Comparison of ENCODE assay signal across 21 cellular contexts in genomic region chr7:127946847-127947246, GRCh38.
A peak's percentile ranks its signal among the peaks of the same experiment; 100 is the strongest.
DNase-seq lines count a peak whose midpoint lies in the region; ATAC-seq, FAIRE-seq and TF ChIP-seq lines count a peak whose summit lies in the region.
"Had no signal": no experiment of that assay in that cellular context is flagged by ENCODE, and none has a peak within 500 bp of the region (broad histone marks: within the 10 kb centered on the region; RNA-seq: fewer than 3 reads in every experiment).

No MANE protein-coding gene starts in this region.

- H3K9me3 Mint-ChIP-seq in osteocyte (ENCODE audit: unreplicated experiment) = no peaks in the 10 kb centered on the region
- no peaks in the 10 kb centered on the region for H3K9me3 Mint-ChIP-seq in activated CD4-positive, alpha-beta memory T cell treated with anti-CD3 and anti-CD28 coated beads for 36 hours
- H3K9me3 Mint-ChIP-seq: GM23338 had no signal

- DNase-seq in EL (peak; percentile 53), LHCN-M2 (ENCODE audit: low read depth) (peak; percentile 49), K562 (ENCODE audit: extremely low read depth in 1 of 4, low spot score in 3 of 4) (no peak), osteocyte (ENCODE audit: extremely low spot score, unreplicated experiment) (no peak), lower lobe of right lung (no peak), sigmoid colon (no peak)
- DNase-seq in activated CD4-positive, alpha-beta memory T cell treated with anti-CD3 and anti-CD28 coated beads for 36 hours = no peak
- DNase-seq: ACHN, COR-L47, KG1, NCI-H1048, NCI-H1436, NCI-H2029, NCI-H345, NCI-H524 treated with DMSO at 0.1 percent for 48 hours, SJCRH30 had no signal

- in situ Hi-C loops in K562 (cut with MboI) = no loop called here

- H3K27ac ChIP-seq in K562 (ENCODE audit: extremely low read depth, low read depth, low read length) (no peak overlapping the region), lower lobe of right lung (no peak overlapping the region), sigmoid colon (no peak overlapping the region)
- H3K27ac ChIP-seq: SJCRH30 had no signal

- H3K9me3 ChIP-seq in K562 (replicated peaks; ENCODE audit: control insufficient read depth, insufficient read depth, low read depth, low read length) (no peaks in the 10 kb centered on the region), lower lobe of right lung (no peaks in the 10 kb centered on the region), sigmoid colon (no peaks in the 10 kb centered on the region)
- H3K9me3 ChIP-seq: SJCRH30 had no signal

- H3K4me1 Mint-ChIP-seq in osteocyte (ENCODE audit: unreplicated experiment) = peaks cover 15% of the 10 kb centered on the region
- H3K4me1 Mint-ChIP-seq in activated CD4-positive, alpha-beta memory T cell treated with anti-CD3 and anti-CD28 coated beads for 36 hours (ENCODE audit: low read depth) = peaks cover 5% of the 10 kb centered on the region

- H3K36me3 ChIP-seq in K562 (ENCODE audit: control insufficient read depth, insufficient read depth, low read length) (peaks cover 90% of the 10 kb centered on the region), lower lobe of right lung (no peaks in the 10 kb centered on the region), sigmoid colon (no peaks in the 10 kb centered on the region)

- TF ChIP-seq EP300 in K562 (IDR thresholded peaks at IDR 0.05; ENCODE audit: low read length) = no peak
- TF ChIP-seq EP300 in sigmoid colon (IDR thresholded peaks at IDR 0.05) = no peak

- no peaks in the 10 kb centered on the region; the same call in 2 of the 3 replicates for H3K79me2 ChIP-seq in K562 (ENCODE audit: control insufficient read depth, insufficient read depth, low read length)

- peaks cover 8% of the 10 kb centered on the region for H3K36me3 Mint-ChIP-seq in osteocyte (ENCODE audit: unreplicated experiment)
- H3K36me3 Mint-ChIP-seq in activated CD4-positive, alpha-beta memory T cell treated with anti-CD3 and anti-CD28 coated beads for 36 hours = peaks cover 29% of the 10 kb centered on the region

- peaks cover 0 to 8% of the 10 kb centered on the region in 2 experiments; a peak in 2 of 5 replicates for H3K4me1 ChIP-seq in K562 (replicated peaks in 1 of 2; ENCODE audit: control insufficient read depth in 2 of 2, insufficient read depth in 2 of 2, low read length in 2 of 2)
- peaks cover 10% of the 10 kb centered on the region for H3K4me1 ChIP-seq in lower lobe of right lung
- peaks cover 0 to 27% (median 15%) of the 10 kb centered on the region in 4 donors for H3K4me1 ChIP-seq in sigmoid colon

- no peak overlapping the region for H2AFZ ChIP-seq in K562 (ENCODE audit: low read depth, low read length)
- H2AFZ ChIP-seq: GM23338 had no signal

- TF ChIP-seq POLR2A in K562 (conservative IDR thresholded peaks at IDR 0.05) (no peak), sigmoid colon (IDR thresholded peaks at IDR 0.05) (no peak)

- H3K9ac ChIP-seq in K562 (ENCODE audit: insufficient read depth in 1 of 2, low read depth in 2 of 2, low read length in 2 of 2) = no peak overlapping the region

- CTCF ChIA-PET in K562 (lab: Yijun Ruan, JAX; ENCODE audit: low intra/inter-chr PET ratio) = no interaction called here
- CTCF ChIA-PET in activated CD4-positive, alpha-beta memory T cell treated with anti-CD3 and anti-CD28 coated beads for 36 hours (lab: Charles Lee) = interaction anchor here (1.4 kb wide), 1 partner anchor 262 kb away, joined by 4 read pairs; no protein-coding TSS in a partner anchor

- no peaks in the 10 kb centered on the region for H3K27me3 Mint-ChIP-seq in osteocyte (ENCODE audit: unreplicated experiment)
- no peaks in the 10 kb centered on the region for H3K27me3 Mint-ChIP-seq in activated CD4-positive, alpha-beta memory T cell treated with anti-CD3 and anti-CD28 coated beads for 36 hours

- WGBS in K562 (ENCODE audit: insufficient coverage, low coverage, missing lambda C conversion rate) = 95% methylated on average over 1 of the region's 1 CpG
- 89 to 99% methylated on average over 1 of the region's 1 CpG for WGBS in sigmoid colon, 2 donors

- H3K27ac Mint-ChIP-seq in osteocyte (ENCODE audit: unreplicated experiment) = peak overlapping the region; percentile 17
- H3K27ac Mint-ChIP-seq in activated CD4-positive, alpha-beta memory T cell treated with anti-CD3 and anti-CD28 coated beads for 36 hours = no peak overlapping the region
- H3K27ac Mint-ChIP-seq: GM23338 had no signal

- no peak overlapping the region for H3K4me3 ChIP-seq in K562
- H3K4me3 ChIP-seq in lower lobe of right lung = no peak overlapping the region
- H3K4me3 ChIP-seq in sigmoid colon = no peak overlapping the region
- H3K4me3 ChIP-seq: GM12878, GM23338, SJCRH30 had no signal

- TF ChIP-seq CTCF in K562 (IDR thresholded peaks at IDR 0.05 in 2 of 3, conservative IDR thresholded peaks at IDR 0.05 in 1 of 3; ENCODE audit: insufficient read depth in 2 of 3, low read depth in 1 of 3, low read length in 3 of 3) (no peak), osteocyte (IDR thresholded peaks at IDR 0.05) (no peak), lower lobe of right lung (IDR thresholded peaks at IDR 0.05) (no peak), sigmoid colon (IDR thresholded peaks at IDR 0.05) (no peak)

- no peaks in the 10 kb centered on the region for H3K9me1 ChIP-seq in K562 (ENCODE audit: control insufficient read depth, insufficient read depth, low read length)

- no peak for FAIRE-seq in K562 (lab: Jason Lieb, UNC)
- FAIRE-seq: GM12878 had no signal

- H3K27me3 ChIP-seq in K562 (ENCODE audit: control insufficient read depth in 2 of 2, insufficient read depth in 2 of 2, low read length in 2 of 2) = no peaks in the 10 kb centered on the region
- no peaks in the 10 kb centered on the region for H3K27me3 ChIP-seq in lower lobe of right lung (ENCODE audit: low read depth)
- H3K27me3 ChIP-seq in sigmoid colon = no peaks in the 10 kb centered on the region
- H3K27me3 ChIP-seq: SJCRH30 had no signal

- intact Hi-C loops in K562 (cut with micrococcal nuclease) (no loop called here), lower lobe of right lung (cut with DNase I) (no loop called here), sigmoid colon (cut with DNase I) (no loop called here)
- intact Hi-C loops in activated CD4-positive, alpha-beta memory T cell treated with anti-CD3 and anti-CD28 coated beads for 36 hours (cut with micrococcal nuclease) = no loop called here

- ATAC-seq in K562 (no peak), HG02981 (IDR thresholded peaks at IDR 0.05; ENCODE audit: unreplicated experiment) (no peak), lower lobe of right lung (no peak)
- ATAC-seq: GM12878, GM23338, HCT116, Panc1 had no signal

- H4K20me1 ChIP-seq in K562 (replicated peaks; ENCODE audit: control insufficient read depth, insufficient read depth, low read length) = peaks cover 10% of the 10 kb centered on the region; the same call in 1 of the 2 replicates

- no peak overlapping the region for H3K4me3 Mint-ChIP-seq in osteocyte (ENCODE audit: unreplicated experiment)
- H3K4me3 Mint-ChIP-seq in activated CD4-positive, alpha-beta memory T cell treated with anti-CD3 and anti-CD28 coated beads for 36 hours = no peak overlapping the region
- H3K4me3 Mint-ChIP-seq: GM23338 had no signal

- TF ChIP-seq RAD21 in K562 (CRISPR knock-in tag; conservative IDR thresholded peaks at IDR 0.05 in 1 of 2, IDR thresholded peaks at IDR 0.05 in 1 of 2) = no peak

- POLR2A ChIA-PET in K562 (lab: Yijun Ruan, JAX) = interaction anchor here (3.1 kb wide), 1 partner anchor 9 kb away, joined by 9 read pairs; no protein-coding TSS in a partner anchor
- POLR2A ChIA-PET in activated CD4-positive, alpha-beta memory T cell treated with anti-CD3 and anti-CD28 coated beads for 36 hours (lab: Charles Lee) = interaction anchor here (0.5 to 0.8 kb wide), 2 partner anchors 9 to 20 kb away, joined by 3 to 4 read pairs; no protein-coding TSS in a partner anchor

- no peak overlapping the region for H3K4me2 ChIP-seq in K562 (ENCODE audit: insufficient read depth, low read length)

- no TSS peak for BruUV-seq in K562 (replicated peaks; lab: Mats Ljungman, UMichigan)

TF ChIP-seq in K562, 482 proteins besides CTCF, POLR2A, EP300 and RAD21:
- TF ChIP-seq FIP1L1 (IDR thresholded peaks at IDR 0.05; ENCODE audit: low read depth, low read length, poor library complexity, severe bottlenecking) (no peak), RBM22 (IDR thresholded peaks at IDR 0.05; ENCODE audit: low read depth, low read length, poor library complexity, severe bottlenecking) (peak; percentile 8), HNRNPH1 (optimal IDR thresholded peaks at IDR 0.05; ENCODE audit: low read depth, low read length) (no peak)

Comparison
In these comparisons a context has a peak if more than half of its experiments do, and no peak if none do; other contexts are left out.
1. DNase-seq: peak in EL (single experiment) and LHCN-M2 (single experiment); none in K562 (0 of 4), osteocyte (single experiment), activated CD4-positive, alpha-beta memory T cell treated with anti-CD3 and anti-CD28 coated beads for 36 hours (single experiment), lower lobe of right lung (single experiment) and sigmoid colon (single experiment).